Comparison of ENCODE assay signal across 31 cellular contexts in the genomic region with DNA sequence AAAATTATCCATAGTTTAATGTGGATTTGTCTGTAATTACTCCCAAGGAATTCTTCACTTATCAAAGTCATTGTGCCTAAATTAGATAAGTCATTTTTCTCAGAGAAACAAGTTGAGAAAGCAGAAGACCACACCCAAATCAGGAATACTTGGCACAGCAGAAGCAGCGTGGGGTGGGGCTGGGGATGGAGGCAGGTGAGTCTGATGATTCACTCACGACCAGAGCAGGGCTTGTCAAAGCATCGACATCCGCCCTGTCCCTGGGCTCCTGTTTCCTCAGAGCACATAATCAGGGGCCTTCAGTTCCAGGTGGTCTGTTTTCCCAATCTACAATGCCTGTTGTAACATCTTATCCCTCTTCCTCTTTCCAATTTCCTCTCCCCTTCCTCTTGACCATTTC. TPM values are rescaled to one million over a fixed set of nuclear protein-coding genes. Genes with fewer than 3 reads are reported as not detected.
A peak's percentile ranks its signal among the peaks of the same experiment; 100 is the strongest.
DNase-seq lines count a peak whose midpoint lies in the region; ATAC-seq, FAIRE-seq and TF ChIP-seq lines count a peak whose summit lies in the region.
"Had no signal": no experiment of that assay in that cellular context is flagged by ENCODE, and none has a peak within 500 bp of the region (broad histone marks: within the 10 kb centered on the region; RNA-seq: fewer than 3 reads in every experiment).

No MANE protein-coding gene starts in this region.

- no peak overlapping the region for H3K9ac ChIP-seq in HepG2 (ENCODE audit: insufficient read depth, low read depth, low read length)

- peak; percentile 75 for ATAC-seq in foreskin keratinocyte
- ATAC-seq in HG03175 (IDR thresholded peaks at IDR 0.05; ENCODE audit: unreplicated experiment) = no peak
- ATAC-seq in HepG2 = no peak
- no peak for ATAC-seq in GM18868 (IDR thresholded peaks at IDR 0.05; ENCODE audit: unreplicated experiment)
- ATAC-seq: CD8-positive, alpha-beta T cell; K562 had no signal

- TF ChIP-seq EP300 in HepG2 (IDR thresholded peaks at IDR 0.05; ENCODE audit: low read depth in 2 of 2, low read length in 2 of 2) (no peak), HepG2 (CRISPR knock-in tag; IDR thresholded peaks at IDR 0.05; ENCODE audit: borderline replicate concordance) (no peak)

- CTCF ChIA-PET in HepG2 (lab: Yijun Ruan, JAX; ENCODE audit: low intra/inter-chr PET ratio, low total read pairs) = no interaction called here

- peaks cover 4% of the 10 kb centered on the region for H3K4me1 ChIP-seq in foreskin keratinocyte
- no peaks in the 10 kb centered on the region for H3K4me1 ChIP-seq in HepG2 (ENCODE audit: insufficient read depth, low read length)

- intact Hi-C loops in HepG2 (cut with micrococcal nuclease; ENCODE audit: unreplicated experiment) = no loop called here

- POLR2A ChIA-PET in HepG2 (lab: Yijun Ruan, JAX) = no interaction called here

- FAIRE-seq in HepG2 (lab: Jason Lieb, UNC) = no peak
- FAIRE-seq: GM12891, GM19239, H1, K562 had no signal

- in situ Hi-C loops in HepG2 (cut with HindIII; ENCODE audit: extremely low pct_ligation_motif_present, low pct_unique_long_range_greater_than_20kb) = no loop called here

- H2AFZ ChIP-seq in HepG2 (ENCODE audit: low read length) = no peak overlapping the region

- H3K36me3 ChIP-seq in HepG2 (replicated peaks in 1 of 2; ENCODE audit: control insufficient read depth in 1 of 2, insufficient read depth in 2 of 2, low read length in 2 of 2) = no peaks in the 10 kb centered on the region
- H3K36me3 ChIP-seq: MG63 had no signal

- no peak for TF ChIP-seq RAD21 in HepG2 (CRISPR knock-in tag; IDR thresholded peaks at IDR 0.05)

- no peak overlapping the region for H3K4me2 ChIP-seq in HepG2 (ENCODE audit: low read depth, low read length)

- H3K9me3 ChIP-seq in HepG2 (ENCODE audit: low read length) = no peaks in the 10 kb centered on the region
- H3K9me3 ChIP-seq: Caco-2, MG63 had no signal

- no peak for TF ChIP-seq CTCF in VCaP (conservative IDR thresholded peaks at IDR 0.05)
- no peak for TF ChIP-seq CTCF in foreskin keratinocyte (conservative IDR thresholded peaks at IDR 0.05)
- TF ChIP-seq CTCF in HepG2 (CRISPR knock-in tag; IDR thresholded peaks at IDR 0.05) = no peak

- WGBS in HepG2 (ENCODE audit: low lambda C conversion rate) = 39% methylated on average over 4 of the region's 4 CpGs

- DNase-seq in LoVo (ENCODE audit: low spot score) = peak; percentile 55
- DNase-seq in foreskin keratinocyte = no peak
- no peak for DNase-seq in HepG2 (ENCODE audit: low spot score)
- no peak for DNase-seq in stimulated activated CD4-positive, alpha-beta T cell treated with anti-CD3 and anti-CD28 coated beads, Interleukin-4, amount 100 ng/mL, for 4 hours
- DNase-seq: C1 segment of cervical spinal cord; Caco-2; CD8-positive, alpha-beta T cell; DMS 273 treated with DMSO at 0.1 percent for 48 hours; DMS79; GF-D8; HCEC 1CT; Kasumi-1; MG63; NCI-H1105 treated with DMSO at 0.1 percent for 48 hours; NCI-H146; NCI-H2029 treated with DMSO at 0.1 percent for 48 hours; NCI-H2227 treated with DMSO at 0.1 percent for 48 hours; NCI-H526 treated with DMSO at 0.1 percent for 48 hours; RPMI8226; SHP77 treated with DMSO at 0.1 percent for 48 hours had no signal

- H3K4me3 ChIP-seq in HepG2 (replicated peaks in 1 of 3; ENCODE audit: insufficient read depth in 1 of 3, low read depth in 2 of 3, low read length in 3 of 3) = no peak overlapping the region
- H3K4me3 ChIP-seq: K562, MG63, SK-N-MC had no signal

- no peaks in the 10 kb centered on the region for H3K27me3 ChIP-seq in foreskin keratinocyte
- H3K27me3 ChIP-seq in HepG2 (ENCODE audit: control insufficient read depth in 1 of 2, insufficient read depth in 2 of 2, low read length in 2 of 2) = no peaks in the 10 kb centered on the region
- H3K27me3 ChIP-seq: MG63 had no signal

- TF ChIP-seq POLR2A in HepG2 (IDR thresholded peaks at IDR 0.05; ENCODE audit: insufficient read depth in 1 of 2, low read depth in 2 of 2, low read length in 2 of 2) = no peak

- BruUV-seq in HepG2 (replicated peaks; lab: Mats Ljungman, UMichigan) = no TSS peak

- H3K27ac ChIP-seq in VCaP (peak overlapping the region; percentile 84), foreskin keratinocyte (no peak overlapping the region), HepG2 (ENCODE audit: extremely low read length, insufficient read depth, low read length) (no peak overlapping the region)
- H3K27ac ChIP-seq: SK-N-MC had no signal

- H3K79me2 ChIP-seq in HepG2 (ENCODE audit: insufficient read depth, low read length) = no peaks in the 10 kb centered on the region

- no peaks in the 10 kb centered on the region for H4K20me1 ChIP-seq in HepG2 (ENCODE audit: insufficient read depth, low read length)

TF ChIP-seq in HepG2, 621 proteins besides CTCF, POLR2A, EP300 and RAD21 (continues in another document):
- TF ChIP-seq TARDBP (CRISPR knock-in tag; IDR thresholded peaks at IDR 0.05) = no peak
- TF ChIP-seq TCF7 (IDR thresholded peaks at IDR 0.05; ENCODE audit: low read depth) = no peak
- TF ChIP-seq, protein P1, sequence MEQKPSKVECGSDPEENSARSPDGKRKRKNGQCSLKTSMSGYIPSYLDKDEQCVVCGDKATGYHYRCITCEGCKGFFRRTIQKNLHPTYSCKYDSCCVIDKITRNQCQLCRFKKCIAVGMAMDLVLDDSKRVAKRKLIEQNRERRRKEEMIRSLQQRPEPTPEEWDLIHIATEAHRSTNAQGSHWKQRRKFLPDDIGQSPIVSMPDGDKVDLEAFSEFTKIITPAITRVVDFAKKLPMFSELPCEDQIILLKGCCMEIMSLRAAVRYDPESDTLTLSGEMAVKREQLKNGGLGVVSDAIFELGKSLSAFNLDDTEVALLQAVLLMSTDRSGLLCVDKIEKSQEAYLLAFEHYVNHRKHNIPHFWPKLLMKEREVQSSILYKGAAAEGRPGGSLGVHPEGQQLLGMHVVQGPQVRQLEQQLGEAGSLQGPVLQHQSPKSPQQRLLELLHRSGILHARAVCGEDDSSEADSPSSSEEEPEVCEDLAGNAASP (CRISPR knock-in tag; IDR thresholded peaks at IDR 0.05; ENCODE audit: borderline replicate concordance) = no peak

RNA-seq across cellular contexts. Expression of a gene that starts 31.5 kb away (rescaled TPM):
- total RNA-seq in foreskin keratinocyte (not detected in 2 replicates), HepG2 (2016; rRNA removed; fragmentation: Illumina TruSeq; extraction: Trizol) (0.02 TPM in 1 of 2 replicates, not detected in the other)
- polyA plus RNA-seq in foreskin keratinocyte (not detected in 2 replicates), HepG2 (2011; rRNA removed) (0.11 and 0.21 TPM in 2 replicates)
- not detected in 2 replicates for total RNA-seq in HepG2 (2016; cell fraction: cytosol; rRNA removed; fragmentation: Illumina TruSeq; extraction: Trizol; ENCODE audit: low read depth)
- total RNA-seq in HepG2 (2016; cell fraction: insoluble cytoplasmic fraction; rRNA removed; fragmentation: Illumina TruSeq; extraction: Trizol) = 0.02 TPM in 1 of 2 replicates, not detected in the other
- total RNA-seq in HepG2 (2016; cell fraction: membrane; rRNA removed; fragmentation: Illumina TruSeq; extraction: Trizol) = not detected in 2 replicates
- total RNA-seq in HepG2 (2016; cell fraction: nucleus; rRNA removed; fragmentation: Illumina TruSeq; extraction: Trizol) = 0.06 TPM in 1 of 2 replicates, not detected in the other
- 0.09 and 0.13 TPM in 2 replicates for polyA plus RNA-seq in HepG2 (2011; cell fraction: cytosol; rRNA removed)
- polyA plus RNA-seq in HepG2 (2011; cell fraction: nucleus; rRNA removed) = 0.14 TPM in 2 replicates
- polyA plus RNA-seq in HepG2 (2012) = 0.80 and 1.8 TPM in 2 replicates
- polyA plus RNA-seq in HepG2 (2016; cell fraction: cytosol; fragmentation: Illumina TruSeq; extraction: Trizol; ENCODE audit: low read depth) = 0.02 TPM in 1 of 2 replicates, not detected in the other
- polyA plus RNA-seq in HepG2 (2016; cell fraction: insoluble cytoplasmic fraction; fragmentation: Illumina TruSeq; extraction: Trizol; ENCODE audit: low read depth) = not detected in 2 replicates
- not detected in 2 replicates for polyA plus RNA-seq in HepG2 (2016; cell fraction: membrane; fragmentation: Illumina TruSeq; extraction: Trizol; ENCODE audit: low read depth)
- 0.09 TPM in 1 of 2 replicates, not detected in the other for polyA plus RNA-seq in HepG2 (2016; cell fraction: nucleus; fragmentation: Illumina TruSeq; extraction: Trizol; ENCODE audit: insufficient read depth, low read depth)
- polyA minus RNA-seq in HepG2 (2011; rRNA and poly(A)+ RNA removed; ENCODE audit: low replicate concordance) = 0.04 TPM in 1 of 2 replicates, not detected in the other
- polyA minus RNA-seq in HepG2 (2011; cell fraction: cytosol; rRNA and poly(A)+ RNA removed) = 0.10 TPM in 1 of 2 replicates, not detected in the other
- 0.13 and 0.25 TPM in 2 replicates for polyA minus RNA-seq in HepG2 (2011; cell fraction: nucleus; rRNA and poly(A)+ RNA removed)
- total RNA-seq: CD8-positive, alpha-beta T cell; HT1080 had no signal
- polyA plus RNA-seq: K562 had no signal

RNA-seq across cellular contexts. Expression of a gene that starts 48.2 kb away (rescaled TPM):
- total RNA-seq in foreskin keratinocyte (not detected in 2 replicates), HepG2 (2016; rRNA removed; fragmentation: Illumina TruSeq; extraction: Trizol) (not detected in 2 replicates)
- polyA plus RNA-seq in foreskin keratinocyte (not detected in 2 replicates), HepG2 (2011; rRNA removed) (not detected in 2 replicates)
- total RNA-seq in HepG2 (2016; cell fraction: cytosol; rRNA removed; fragmentation: Illumina TruSeq; extraction: Trizol; ENCODE audit: low read depth) = not detected in 2 replicates
- total RNA-seq in HepG2 (2016; cell fraction: insoluble cytoplasmic fraction; rRNA removed; fragmentation: Illumina TruSeq; extraction: Trizol) = not detected in 2 replicates
- total RNA-seq in HepG2 (2016; cell fraction: membrane; rRNA removed; fragmentation: Illumina TruSeq; extraction: Trizol) = not detected in 2 replicates
- total RNA-seq in HepG2 (2016; cell fraction: nucleus; rRNA removed; fragmentation: Illumina TruSeq; extraction: Trizol) = not detected in 2 replicates
- polyA plus RNA-seq in HepG2 (2011; cell fraction: cytosol; rRNA removed) = not detected in 2 replicates
- not detected in 2 replicates for polyA plus RNA-seq in HepG2 (2011; cell fraction: nucleus; rRNA removed)
- polyA plus RNA-seq in HepG2 (2012) = not detected in 2 replicates
- polyA plus RNA-seq in HepG2 (2016; cell fraction: cytosol; fragmentation: Illumina TruSeq; extraction: Trizol; ENCODE audit: low read depth) = not detected in 2 replicates
- not detected in 2 replicates for polyA plus RNA-seq in HepG2 (2016; cell fraction: insoluble cytoplasmic fraction; fragmentation: Illumina TruSeq; extraction: Trizol; ENCODE audit: low read depth)
- polyA plus RNA-seq in HepG2 (2016; cell fraction: membrane; fragmentation: Illumina TruSeq; extraction: Trizol; ENCODE audit: low read depth) = not detected in 2 replicates
- not detected in 2 replicates for polyA plus RNA-seq in HepG2 (2016; cell fraction: nucleus; fragmentation: Illumina TruSeq; extraction: Trizol; ENCODE audit: insufficient read depth, low read depth)
- not detected in 2 replicates for polyA minus RNA-seq in HepG2 (2011; rRNA and poly(A)+ RNA removed; ENCODE audit: low replicate concordance)
- polyA minus RNA-seq in HepG2 (2011; cell fraction: cytosol; rRNA and poly(A)+ RNA removed) = not detected in 2 replicates
- polyA minus RNA-seq in HepG2 (2011; cell fraction: nucleus; rRNA and poly(A)+ RNA removed) = not detected in 2 replicates
- total RNA-seq: A673; Caco-2; CD8-positive, alpha-beta T cell; H1; HT1080; NCI-H460 had no signal
- polyA plus RNA-seq: H1 had no signal
